8 cellular contexts compared by ENCODE assay signal in the genomic region with DNA sequence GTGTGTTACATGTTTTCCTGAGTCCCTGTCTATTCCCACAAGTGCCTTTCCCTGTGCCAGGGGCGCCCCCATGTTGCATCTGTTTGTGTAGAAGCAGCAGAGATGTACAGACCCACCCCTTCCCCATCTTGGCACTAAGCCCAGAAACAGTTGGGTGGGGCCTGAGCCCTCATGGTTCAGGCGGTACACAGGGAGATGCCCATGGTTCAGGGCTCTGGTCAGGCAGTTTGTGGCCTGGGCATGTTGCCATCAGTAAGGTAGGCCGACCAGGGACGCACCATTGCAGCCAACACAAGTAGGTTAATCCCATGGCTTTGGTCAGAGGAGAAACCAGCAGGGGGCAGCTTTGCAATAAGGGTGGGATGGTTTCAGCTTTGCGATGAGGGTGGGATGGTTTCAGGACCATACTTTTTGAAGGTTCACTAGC. TPM values are rescaled to one million over a fixed set of nuclear protein-coding genes. Genes with fewer than 3 reads are reported as not detected.
A peak's percentile ranks its signal among the peaks of the same experiment; 100 is the strongest.
DNase-seq lines count a peak whose midpoint lies in the region; ATAC-seq, FAIRE-seq and TF ChIP-seq lines count a peak whose summit lies in the region.

No MANE protein-coding gene starts in this region.

- TF ChIP-seq CTCF in BE2C (IDR thresholded peaks at IDR 0.05; ENCODE audit: low read depth, low read length) (peak; percentile 57), GM13976 (IDR thresholded peaks at IDR 0.05; ENCODE audit: borderline replicate concordance, control extremely low read depth, extremely low read depth, insufficient read depth, missing control alignments) (peak; percentile 2), PC-9 (conservative IDR thresholded peaks at IDR 0.05) (peak; percentile 66), fibroblast of villous mesenchyme (IDR thresholded peaks at IDR 0.05; ENCODE audit: insufficient read depth, low read depth, low read length) (peak; percentile 27), kidney (IDR thresholded peaks at IDR 0.05; ENCODE audit: borderline replicate concordance, extremely low read depth, insufficient read depth) (no peak)

- H3K27me3 ChIP-seq in BE2C (no peaks in the 10 kb centered on the region), PC-9 (ENCODE audit: insufficient read depth, low read depth) (peaks cover 5% of the 10 kb centered on the region; the same call in 1 of the 2 replicates)

- no peaks in the 10 kb centered on the region for H3K9me2 ChIP-seq in PC-9 (ENCODE audit: insufficient read depth)

- H3K79me2 ChIP-seq in PC-9 (ENCODE audit: low read depth): no peaks in the 10 kb centered on the region

- in situ Hi-C loops in GM13976 (cut with MboI; ENCODE audit: low sequenced_read_pairs, unreplicated experiment): no loop called here

- H3K4me2 ChIP-seq in PC-9: peak overlapping the region; percentile 73

- no peak overlapping the region for H2AFZ ChIP-seq in PC-9

- ATAC-seq in HG02623 (IDR thresholded peaks at IDR 0.05; ENCODE audit: unreplicated experiment): no peak
- ATAC-seq in HG03571 (IDR thresholded peaks at IDR 0.05; ENCODE audit: unreplicated experiment): no peak
- ATAC-seq in HG03025 (IDR thresholded peaks at IDR 0.05; ENCODE audit: low FRiP score, unreplicated experiment): no peak

- peaks cover 32% of the 10 kb centered on the region for H3F3A ChIP-seq in PC-9 (ENCODE audit: insufficient read depth, low read depth)

- H3K9ac ChIP-seq in kidney (ENCODE audit: low read length in 2 of 2): no peak overlapping the region

- H3K4me1 ChIP-seq in BE2C (peaks cover 37% of the 10 kb centered on the region), PC-9 (replicated peaks; ENCODE audit: insufficient read depth) (peaks cover 28% of the 10 kb centered on the region), kidney (ENCODE audit: control insufficient read depth in 1 of 2, insufficient read depth in 1 of 2, low read depth in 1 of 2, low read length in 2 of 2) (peaks cover 0 to 14% of the 10 kb centered on the region in 2 donors)

- no peak for FAIRE-seq in kidney (lab: Jason Lieb, UNC)

- intact Hi-C loops in PC-9 (cut with micrococcal nuclease; ENCODE audit: unreplicated experiment): no loop called here
- intact Hi-C loops in kidney (cut with DNase I): no loop called here

- DNase-seq in BE2C (peak; percentile 73), GM13976 (ENCODE audit: low spot score) (no peak), PC-9 (peak in 1 of 2 experiments; percentile 34), fibroblast of villous mesenchyme (ENCODE audit: low read depth) (no peak), kidney (no peak)

- H3K36me3 ChIP-seq in BE2C (no peaks in the 10 kb centered on the region), PC-9 (ENCODE audit: low read depth) (no peaks in the 10 kb centered on the region), kidney (ENCODE audit: control insufficient read depth in 1 of 2, insufficient read depth in 2 of 2, low read length in 2 of 2) (no peaks in the 10 kb centered on the region)

- H3K27ac ChIP-seq in PC-9 (no peak overlapping the region), kidney (ENCODE audit: low read depth in 2 of 2, low read length in 2 of 2) (no peak overlapping the region)

- no TSS peak for BruUV-seq in PC-9 (replicated peaks; lab: Mats Ljungman, UMichigan)

- CTCF ChIA-PET in PC-9 (lab: Charles Lee): no interaction called here

- POLR2A ChIA-PET in PC-9 (lab: Charles Lee; ENCODE audit: unreplicated experiment): no interaction called here

- H3K9me3 ChIP-seq in BE2C (no peaks in the 10 kb centered on the region), PC-9 (ENCODE audit: insufficient read depth, low read depth) (no peaks in the 10 kb centered on the region), kidney (ENCODE audit: control insufficient read depth in 1 of 2, low read length in 2 of 2) (no peaks in the 10 kb centered on the region)

- peak overlapping the region; percentile 46 for H3K4me3 ChIP-seq in BE2C (ENCODE audit: low read depth, low read length)
- H3K4me3 ChIP-seq in PC-9: no peak overlapping the region
- no peak overlapping the region for H3K4me3 ChIP-seq in fibroblast of villous mesenchyme (ENCODE audit: low read depth, low read length)
- H3K4me3 ChIP-seq in kidney (ENCODE audit: low read length in 2 of 2): no peak overlapping the region

- H4K20me1 ChIP-seq in PC-9 (ENCODE audit: insufficient read depth): no peaks in the 10 kb centered on the region

RNA-seq across cellular contexts. Expression of gene ADGRB2, which starts 0.9 kb away (rescaled TPM):
- polyA plus RNA-seq in BE2C (2012; ENCODE audit: insufficient read depth, insufficient read length, low read depth): 104 TPM
- total RNA-seq in PC-9 (2021) (15.6 and 28.5 TPM in 2 replicates), fibroblast of villous mesenchyme (11.3 and 14.2 TPM in 2 replicates), kidney (3.2 TPM)
- polyA plus RNA-seq in kidney (ENCODE audit: insufficient read depth, low read depth, low replicate concordance): 5.3 TPM

RNA-seq across cellular contexts. Expression of gene SPOCD1, which starts 50.8 kb away (rescaled TPM):
- polyA plus RNA-seq in BE2C (2012; ENCODE audit: insufficient read depth, insufficient read length, low read depth): not detected
- 10.2 and 14.6 TPM in 2 replicates for total RNA-seq in PC-9 (2021)
- 62.2 and 73.4 TPM in 2 replicates for total RNA-seq in fibroblast of villous mesenchyme
- 0.98 TPM for total RNA-seq in kidney
- 0.22 TPM for polyA plus RNA-seq in kidney (ENCODE audit: insufficient read depth, low read depth, low replicate concordance)
